11 cellular contexts compared by ENCODE assay signal in genomic region chr11:18522388-18522787, GRCh38. TPM values are rescaled to one million over a fixed set of nuclear protein-coding genes. Genes with fewer than 3 reads are reported as not detected.
DNase-seq lines count a peak whose midpoint lies in the region; ATAC-seq, FAIRE-seq and TF ChIP-seq lines count a peak whose summit lies in the region.
"Had no signal": no experiment of that assay in that cellular context is flagged by ENCODE, and none has a peak within 500 bp of the region (broad histone marks: within the 10 kb centered on the region; RNA-seq: fewer than 3 reads in every experiment).

No MANE protein-coding gene starts in this region.

- peaks cover 35% of the 10 kb centered on the region for H3K4me1 Mint-ChIP-seq in activated CD4-positive, alpha-beta memory T cell treated with anti-CD3 and anti-CD28 coated beads, Interleukin-2, amount 10 ng/mL, durations not matched to agents 7 days and 5 days

- CTCF ChIA-PET in A549 (lab: Yijun Ruan, JAX) = interaction anchor here (0.7 to 1.2 kb wide), 3 partner anchors 18 to 114 kb away, joined by 3 to 4 read pairs (median 3); no protein-coding TSS in a partner anchor
- CTCF ChIA-PET in activated CD4-positive, alpha-beta memory T cell treated with anti-CD3 and anti-CD28 coated beads, Interleukin-2, amount 10 ng/mL, durations not matched to agents 7 days and 5 days (lab: Charles Lee) = interaction anchor here (1.3 kb wide), 1 partner anchor 11 kb away, joined by 3 read pairs; no protein-coding TSS in a partner anchor

- H3K27me3 Mint-ChIP-seq in activated CD4-positive, alpha-beta memory T cell treated with anti-CD3 and anti-CD28 coated beads, Interleukin-2, amount 10 ng/mL, durations not matched to agents 7 days and 5 days = no peaks in the 10 kb centered on the region

- H3K4me1 ChIP-seq in A549 (peaks cover 13% of the 10 kb centered on the region; the same call in 2 of the 3 replicates), body of pancreas (peaks cover 24% of the 10 kb centered on the region)

- ATAC-seq in A549 (peak in 1 of 2 experiments; percentile 13; a peak in 2 of 6 replicates), GM19328 (IDR thresholded peaks at IDR 0.05; ENCODE audit: unreplicated experiment) (no peak), body of pancreas (no peak)

- TF ChIP-seq POLR2A in A549 (IDR thresholded peaks at IDR 0.05; ENCODE audit: low read length) = no peak
- no peak for TF ChIP-seq POLR2A in body of pancreas (IDR thresholded peaks at IDR 0.05)

- H3K27ac ChIP-seq in A549 = no peak overlapping the region
- no peak overlapping the region for H3K27ac ChIP-seq in body of pancreas

- TF ChIP-seq EP300 in A549 (IDR thresholded peaks at IDR 0.05) = no peak

- intact Hi-C loops in body of pancreas (cut with DNase I) = no loop called here

- TF ChIP-seq CTCF in A549 (IDR thresholded peaks at IDR 0.05) (no peak; the same call in 2 of the 3 replicates), GM12873 (IDR thresholded peaks at IDR 0.05; ENCODE audit: insufficient read depth, low read depth, low read length, missing control alignments) (peak; percentile 47), fibroblast of the aortic adventitia (IDR thresholded peaks at IDR 0.05; ENCODE audit: insufficient read depth, low read length) (no peak), body of pancreas (IDR thresholded peaks at IDR 0.05) (no peak)

- H3K4me3 ChIP-seq in A549 (no peak overlapping the region), fibroblast of the aortic adventitia (ENCODE audit: low read depth, low read length) (no peak overlapping the region), body of pancreas (no peak overlapping the region)

- DNase-seq in A549 (ENCODE audit: low read depth in 1 of 2, low spot score in 1 of 2) = peak; percentile 46 to 50
- DNase-seq in RKO (ENCODE audit: low spot score) = peak; percentile 25
- peak; percentile 1 for DNase-seq in fibroblast of the aortic adventitia (ENCODE audit: low read depth)
- no peak for DNase-seq in DMS79 (lab: John Stamatoyannopoulos, UW)
- no peak for DNase-seq in activated CD4-positive, alpha-beta memory T cell treated with anti-CD3 and anti-CD28 coated beads, Interleukin-2, amount 10 ng/mL, durations not matched to agents 7 days and 5 days
- DNase-seq in body of pancreas = no peak
- DNase-seq: activated naive CD4-positive, alpha-beta T cell treated with Interleukin-2 at 50 U/mL for 16 hours; OCI-M1; stimulated activated CD4-positive, alpha-beta T cell treated with anti-CD3 and anti-CD28 coated beads, Interleukin-2, amount 100 ng/mL, for 48 hours had no signal

- no peak overlapping the region for H3K4me3 Mint-ChIP-seq in activated CD4-positive, alpha-beta memory T cell treated with anti-CD3 and anti-CD28 coated beads, Interleukin-2, amount 10 ng/mL, durations not matched to agents 7 days and 5 days

- WGBS in A549 (ENCODE audit: missing lambda C conversion rate) = 54% methylated on average over 4 of the region's 4 CpGs
- 73 to 77% methylated on average over 4 of the region's 4 CpGs for WGBS in body of pancreas, 2 donors

- H3K9me3 Mint-ChIP-seq in activated CD4-positive, alpha-beta memory T cell treated with anti-CD3 and anti-CD28 coated beads, Interleukin-2, amount 10 ng/mL, durations not matched to agents 7 days and 5 days = no peaks in the 10 kb centered on the region

- no peak overlapping the region for H3K4me2 ChIP-seq in A549

- H3K36me3 ChIP-seq in body of pancreas (replicated peaks in 1 of 2; ENCODE audit: insufficient read depth in 1 of 2, low read depth in 2 of 2) = peaks cover 0 to 3% of the 10 kb centered on the region in 2 donors

- no peak for TF ChIP-seq RAD21 in A549 (conservative IDR thresholded peaks at IDR 0.05 in 1 of 2, IDR thresholded peaks at IDR 0.05 in 1 of 2)

- no peak for FAIRE-seq in A549 (lab: Jason Lieb, UNC)

- H3K9me3 ChIP-seq in A549 = no peaks in the 10 kb centered on the region
- no peaks in the 10 kb centered on the region for H3K9me3 ChIP-seq in body of pancreas

- H3K36me3 Mint-ChIP-seq in activated CD4-positive, alpha-beta memory T cell treated with anti-CD3 and anti-CD28 coated beads, Interleukin-2, amount 10 ng/mL, durations not matched to agents 7 days and 5 days (ENCODE audit: low read depth) = peaks cover 28% of the 10 kb centered on the region

- no peak overlapping the region for H3K27ac Mint-ChIP-seq in activated CD4-positive, alpha-beta memory T cell treated with anti-CD3 and anti-CD28 coated beads, Interleukin-2, amount 10 ng/mL, durations not matched to agents 7 days and 5 days

- H3K27me3 ChIP-seq in body of pancreas = no peaks in the 10 kb centered on the region

- POLR2A ChIA-PET in A549 (lab: Yijun Ruan, JAX) = no interaction called here
- POLR2A ChIA-PET in activated CD4-positive, alpha-beta memory T cell treated with anti-CD3 and anti-CD28 coated beads, Interleukin-2, amount 10 ng/mL, durations not matched to agents 7 days and 5 days (lab: Charles Lee) = interaction anchor here (1.1 kb wide), 1 partner anchor 126 kb away, joined by 3 read pairs; no protein-coding TSS in a partner anchor

TF ChIP-seq in A549, 52 proteins besides CTCF, POLR2A, EP300 and RAD21:
- no peak for TF ChIP-seq EHMT2 (IDR thresholded peaks at IDR 0.05; ENCODE audit: low read depth)
- TF ChIP-seq KDM5A (IDR thresholded peaks at IDR 0.05) = no peak
- TF ChIP-seq ZFP36 (IDR thresholded peaks at IDR 0.05; ENCODE audit: borderline replicate concordance, partially characterized antibody) = no peak
- TF ChIP-seq, protein P1, sequence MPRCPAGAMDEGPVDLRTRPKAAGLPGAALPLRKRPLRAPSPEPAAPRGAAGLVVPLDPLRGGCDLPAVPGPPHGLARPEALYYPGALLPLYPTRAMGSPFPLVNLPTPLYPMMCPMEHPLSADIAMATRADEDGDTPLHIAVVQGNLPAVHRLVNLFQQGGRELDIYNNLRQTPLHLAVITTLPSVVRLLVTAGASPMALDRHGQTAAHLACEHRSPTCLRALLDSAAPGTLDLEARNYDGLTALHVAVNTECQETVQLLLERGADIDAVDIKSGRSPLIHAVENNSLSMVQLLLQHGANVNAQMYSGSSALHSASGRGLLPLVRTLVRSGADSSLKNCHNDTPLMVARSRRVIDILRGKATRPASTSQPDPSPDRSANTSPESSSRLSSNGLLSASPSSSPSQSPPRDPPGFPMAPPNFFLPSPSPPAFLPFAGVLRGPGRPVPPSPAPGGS (IDR thresholded peaks at IDR 0.05) = no peak
- TF ChIP-seq RCOR1 (IDR thresholded peaks at IDR 0.05; ENCODE audit: low read depth, low read length) = no peak
- no peak for TF ChIP-seq FOXS1 (CRISPR knock-in tag; IDR thresholded peaks at IDR 0.05)
- no peak for TF ChIP-seq PBX3 (IDR thresholded peaks at IDR 0.05)
- TF ChIP-seq, protein P2, sequence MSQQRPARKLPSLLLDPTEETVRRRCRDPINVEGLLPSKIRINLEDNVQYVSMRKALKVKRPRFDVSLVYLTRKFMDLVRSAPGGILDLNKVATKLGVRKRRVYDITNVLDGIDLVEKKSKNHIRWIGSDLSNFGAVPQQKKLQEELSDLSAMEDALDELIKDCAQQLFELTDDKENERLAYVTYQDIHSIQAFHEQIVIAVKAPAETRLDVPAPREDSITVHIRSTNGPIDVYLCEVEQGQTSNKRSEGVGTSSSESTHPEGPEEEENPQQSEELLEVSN (IDR thresholded peaks at IDR 0.05; ENCODE audit: borderline replicate concordance, low read depth) = no peak
- TF ChIP-seq ZC3H11A (IDR thresholded peaks at IDR 0.05) = no peak
- no peak; the same call in 1 of the 2 replicates for TF ChIP-seq POLR2AphosphoS2 (conservative IDR thresholded peaks at IDR 0.05; ENCODE audit: low read length)
- TF ChIP-seq ZNF302 (CRISPR knock-in tag; IDR thresholded peaks at IDR 0.05) = no peak
- TF ChIP-seq CHD4 (IDR thresholded peaks at IDR 0.05; ENCODE audit: borderline replicate concordance) = no peak
TF ChIP-seq in A549: peak in this region for 0.

RNA-seq across cellular contexts. Expression of gene TSG101, which starts 4.4 kb away (rescaled TPM):
- polyA plus RNA-seq in A549 (2011; rRNA removed) (161 and 233 TPM in 2 replicates), A549 (2017; fragmentation: RNase III; extraction: RNeasy Plus Mini Kit Qiagen cat#74134 plus additional on column Dnase treatment) (111 to 116 TPM (median 112 TPM) in 3 replicates)
- polyA plus RNA-seq in A549 (2012; cell fraction: cytosol; rRNA removed) = 117 and 153 TPM in 2 replicates
- polyA plus RNA-seq in A549 (2012; cell fraction: nucleus; rRNA removed) = 71.5 and 111 TPM in 2 replicates
- 145 and 183 TPM in 2 replicates for polyA minus RNA-seq in A549 (2011; rRNA and poly(A)+ RNA removed)
- total RNA-seq in fibroblast of the aortic adventitia (ENCODE audit: low replicate concordance) (31.9 and 96.1 TPM in 2 replicates), body of pancreas (10 to 100 TPM; 36.8 to 50.8 TPM)
- total RNA-seq in activated CD4-positive, alpha-beta memory T cell treated with anti-CD3 and anti-CD28 coated beads, Interleukin-2, amount 10 ng/mL, durations not matched to agents 7 days and 5 days = 10 to 100 TPM; 40.4 to 44.2 TPM

Comparison
In these comparisons a context has a peak if more than half of its experiments do, and no peak if none do; other contexts are left out.
1. DNase-seq: peak in A549 (2 of 2), RKO (single experiment) and fibroblast of the aortic adventitia (single experiment); none in DMS79 (single experiment), activated CD4-positive, alpha-beta memory T cell treated with anti-CD3 and anti-CD28 coated beads, Interleukin-2, amount 10 ng/mL, durations not matched to agents 7 days and 5 days (single experiment) and body of pancreas (0 of 4).